In the genomic region with DNA sequence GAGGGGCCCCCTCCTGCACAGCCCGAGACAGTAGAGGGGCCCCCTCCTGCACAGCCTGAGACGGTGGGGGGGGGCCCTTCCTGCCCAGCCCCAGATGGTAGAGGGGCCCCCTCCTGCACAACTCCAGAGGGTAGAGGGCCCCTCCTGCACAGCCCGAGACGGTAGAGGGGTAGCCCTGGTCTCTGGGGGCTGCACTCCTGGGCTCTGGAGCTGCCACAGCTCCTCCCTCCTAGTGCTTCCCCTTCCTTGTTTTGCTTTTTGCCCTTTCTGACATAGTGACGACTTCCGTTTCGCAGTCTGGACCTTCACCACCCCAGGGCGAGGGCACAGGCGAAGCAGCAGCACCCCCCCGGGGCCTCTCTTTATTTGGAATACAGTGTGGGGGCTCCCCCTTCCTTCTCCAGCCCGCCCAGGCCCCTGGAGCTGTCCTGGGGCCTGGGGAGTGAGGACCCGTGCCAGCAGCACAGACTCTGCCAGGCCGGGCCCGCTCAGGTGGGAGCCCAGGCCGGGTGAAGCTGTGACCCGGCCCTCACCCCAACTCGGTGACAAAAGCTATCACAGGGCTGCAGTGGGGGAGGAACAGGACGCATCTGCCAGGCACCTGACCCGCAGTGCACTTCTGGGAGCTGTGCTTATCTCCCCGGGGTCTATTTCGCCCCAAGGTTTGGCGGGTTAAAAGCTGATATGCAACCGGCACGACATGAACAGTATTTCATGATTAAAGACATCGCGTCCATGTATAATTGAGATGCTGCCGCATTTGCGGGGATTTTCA, we compare ENCODE assay signal across 1 cellular context.
TF ChIP-seq lines count a peak whose summit lies in the region.

No MANE protein-coding gene starts in this region.

TF ChIP-seq in K562, 482 proteins besides CTCF, POLR2A, EP300 and RAD21 (continued from another document and continues in another):
- TF ChIP-seq, protein P1, sequence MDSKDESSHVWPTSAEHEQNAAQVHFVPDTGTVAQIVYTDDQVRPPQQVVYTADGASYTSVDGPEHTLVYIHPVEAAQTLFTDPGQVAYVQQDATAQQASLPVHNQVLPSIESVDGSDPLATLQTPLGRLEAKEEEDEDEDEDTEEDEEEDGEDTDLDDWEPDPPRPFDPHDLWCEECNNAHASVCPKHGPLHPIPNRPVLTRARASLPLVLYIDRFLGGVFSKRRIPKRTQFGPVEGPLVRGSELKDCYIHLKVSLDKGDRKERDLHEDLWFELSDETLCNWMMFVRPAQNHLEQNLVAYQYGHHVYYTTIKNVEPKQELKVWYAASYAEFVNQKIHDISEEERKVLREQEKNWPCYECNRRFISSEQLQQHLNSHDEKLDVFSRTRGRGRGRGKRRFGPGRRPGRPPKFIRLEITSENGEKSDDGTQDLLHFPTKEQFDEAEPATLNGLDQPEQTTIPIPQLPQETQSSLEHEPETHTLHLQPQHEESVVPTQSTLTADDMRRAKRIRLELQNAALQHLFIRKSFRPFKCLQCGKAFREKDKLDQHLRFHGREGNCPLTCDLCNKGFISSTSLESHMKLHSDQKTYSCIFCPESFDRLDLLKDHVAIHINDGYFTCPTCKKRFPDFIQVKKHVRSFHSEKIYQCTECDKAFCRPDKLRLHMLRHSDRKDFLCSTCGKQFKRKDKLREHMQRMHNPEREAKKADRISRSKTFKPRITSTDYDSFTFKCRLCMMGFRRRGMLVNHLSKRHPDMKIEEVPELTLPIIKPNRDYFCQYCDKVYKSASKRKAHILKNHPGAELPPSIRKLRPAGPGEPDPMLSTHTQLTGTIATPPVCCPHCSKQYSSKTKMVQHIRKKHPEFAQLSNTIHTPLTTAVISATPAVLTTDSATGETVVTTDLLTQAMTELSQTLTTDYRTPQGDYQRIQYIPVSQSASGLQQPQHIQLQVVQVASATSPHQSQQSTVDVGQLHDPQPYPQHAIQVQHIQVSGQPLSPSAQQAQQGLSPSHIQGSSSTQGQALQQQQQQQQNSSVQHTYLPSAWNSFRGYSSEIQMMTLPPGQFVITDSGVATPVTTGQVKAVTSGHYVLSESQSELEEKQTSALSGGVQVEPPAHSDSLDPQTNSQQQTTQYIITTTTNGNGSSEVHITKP (IDR thresholded peaks at IDR 0.05; ENCODE audit: partially characterized antibody) = no peak
- TF ChIP-seq, protein P2, sequence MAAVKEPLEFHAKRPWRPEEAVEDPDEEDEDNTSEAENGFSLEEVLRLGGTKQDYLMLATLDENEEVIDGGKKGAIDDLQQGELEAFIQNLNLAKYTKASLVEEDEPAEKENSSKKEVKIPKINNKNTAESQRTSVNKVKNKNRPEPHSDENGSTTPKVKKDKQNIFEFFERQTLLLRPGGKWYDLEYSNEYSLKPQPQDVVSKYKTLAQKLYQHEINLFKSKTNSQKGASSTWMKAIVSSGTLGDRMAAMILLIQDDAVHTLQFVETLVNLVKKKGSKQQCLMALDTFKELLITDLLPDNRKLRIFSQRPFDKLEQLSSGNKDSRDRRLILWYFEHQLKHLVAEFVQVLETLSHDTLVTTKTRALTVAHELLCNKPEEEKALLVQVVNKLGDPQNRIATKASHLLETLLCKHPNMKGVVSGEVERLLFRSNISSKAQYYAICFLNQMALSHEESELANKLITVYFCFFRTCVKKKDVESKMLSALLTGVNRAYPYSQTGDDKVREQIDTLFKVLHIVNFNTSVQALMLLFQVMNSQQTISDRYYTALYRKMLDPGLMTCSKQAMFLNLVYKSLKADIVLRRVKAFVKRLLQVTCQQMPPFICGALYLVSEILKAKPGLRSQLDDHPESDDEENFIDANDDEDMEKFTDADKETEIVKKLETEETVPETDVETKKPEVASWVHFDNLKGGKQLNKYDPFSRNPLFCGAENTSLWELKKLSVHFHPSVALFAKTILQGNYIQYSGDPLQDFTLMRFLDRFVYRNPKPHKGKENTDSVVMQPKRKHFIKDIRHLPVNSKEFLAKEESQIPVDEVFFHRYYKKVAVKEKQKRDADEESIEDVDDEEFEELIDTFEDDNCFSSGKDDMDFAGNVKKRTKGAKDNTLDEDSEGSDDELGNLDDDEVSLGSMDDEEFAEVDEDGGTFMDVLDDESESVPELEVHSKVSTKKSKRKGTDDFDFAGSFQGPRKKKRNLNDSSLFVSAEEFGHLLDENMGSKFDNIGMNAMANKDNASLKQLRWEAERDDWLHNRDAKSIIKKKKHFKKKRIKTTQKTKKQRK (IDR thresholded peaks at IDR 0.05; ENCODE audit: borderline replicate concordance, low read depth, low read length) = no peak
- no peak for TF ChIP-seq SREBF1 (IDR thresholded peaks at IDR 0.05; ENCODE audit: borderline replicate concordance, low read depth, low read length)
- TF ChIP-seq, protein P3, sequence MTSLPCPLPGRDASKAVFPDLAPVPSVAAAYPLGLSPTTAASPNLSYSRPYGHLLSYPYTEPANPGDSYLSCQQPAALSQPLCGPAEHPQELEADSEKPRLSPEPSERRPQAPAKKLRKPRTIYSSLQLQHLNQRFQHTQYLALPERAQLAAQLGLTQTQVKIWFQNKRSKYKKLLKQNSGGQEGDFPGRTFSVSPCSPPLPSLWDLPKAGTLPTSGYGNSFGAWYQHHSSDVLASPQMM (CRISPR knock-in tag; IDR thresholded peaks at IDR 0.05) = no peak
- peak; percentile 38; the same call in 1 of the 2 replicates for TF ChIP-seq ELF1 (tag; IDR thresholded peaks at IDR 0.05)
- no peak for TF ChIP-seq ZBTB7A (IDR thresholded peaks at IDR 0.05; ENCODE audit: borderline replicate concordance, control insufficient read depth, low read depth, low read length)
- peak; percentile 84 for TF ChIP-seq NFIC (IDR thresholded peaks at IDR 0.05)
- no peak for TF ChIP-seq HDAC6 (IDR thresholded peaks at IDR 0.05; ENCODE audit: low read depth, low read length)
- TF ChIP-seq, protein P4, sequence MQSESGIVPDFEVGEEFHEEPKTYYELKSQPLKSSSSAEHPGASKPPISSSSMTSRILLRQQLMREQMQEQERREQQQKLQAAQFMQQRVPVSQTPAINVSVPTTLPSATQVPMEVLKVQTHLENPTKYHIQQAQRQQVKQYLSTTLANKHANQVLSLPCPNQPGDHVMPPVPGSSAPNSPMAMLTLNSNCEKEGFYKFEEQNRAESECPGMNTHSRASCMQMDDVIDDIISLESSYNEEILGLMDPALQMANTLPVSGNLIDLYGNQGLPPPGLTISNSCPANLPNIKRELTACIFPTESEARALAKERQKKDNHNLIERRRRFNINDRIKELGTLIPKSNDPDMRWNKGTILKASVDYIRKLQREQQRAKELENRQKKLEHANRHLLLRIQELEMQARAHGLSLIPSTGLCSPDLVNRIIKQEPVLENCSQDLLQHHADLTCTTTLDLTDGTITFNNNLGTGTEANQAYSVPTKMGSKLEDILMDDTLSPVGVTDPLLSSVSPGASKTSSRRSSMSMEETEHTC (IDR thresholded peaks at IDR 0.05) = peak; percentile 96
- 0 out of 2 replicates have a peak, but pooled peaks have one; percentile 24 for TF ChIP-seq SMARCC2 (IDR thresholded peaks at IDR 0.05; ENCODE audit: low read depth)
- no peak for TF ChIP-seq ESRRB (CRISPR knock-in tag; IDR thresholded peaks at IDR 0.05; ENCODE audit: borderline replicate concordance)
- TF ChIP-seq, protein P5, sequence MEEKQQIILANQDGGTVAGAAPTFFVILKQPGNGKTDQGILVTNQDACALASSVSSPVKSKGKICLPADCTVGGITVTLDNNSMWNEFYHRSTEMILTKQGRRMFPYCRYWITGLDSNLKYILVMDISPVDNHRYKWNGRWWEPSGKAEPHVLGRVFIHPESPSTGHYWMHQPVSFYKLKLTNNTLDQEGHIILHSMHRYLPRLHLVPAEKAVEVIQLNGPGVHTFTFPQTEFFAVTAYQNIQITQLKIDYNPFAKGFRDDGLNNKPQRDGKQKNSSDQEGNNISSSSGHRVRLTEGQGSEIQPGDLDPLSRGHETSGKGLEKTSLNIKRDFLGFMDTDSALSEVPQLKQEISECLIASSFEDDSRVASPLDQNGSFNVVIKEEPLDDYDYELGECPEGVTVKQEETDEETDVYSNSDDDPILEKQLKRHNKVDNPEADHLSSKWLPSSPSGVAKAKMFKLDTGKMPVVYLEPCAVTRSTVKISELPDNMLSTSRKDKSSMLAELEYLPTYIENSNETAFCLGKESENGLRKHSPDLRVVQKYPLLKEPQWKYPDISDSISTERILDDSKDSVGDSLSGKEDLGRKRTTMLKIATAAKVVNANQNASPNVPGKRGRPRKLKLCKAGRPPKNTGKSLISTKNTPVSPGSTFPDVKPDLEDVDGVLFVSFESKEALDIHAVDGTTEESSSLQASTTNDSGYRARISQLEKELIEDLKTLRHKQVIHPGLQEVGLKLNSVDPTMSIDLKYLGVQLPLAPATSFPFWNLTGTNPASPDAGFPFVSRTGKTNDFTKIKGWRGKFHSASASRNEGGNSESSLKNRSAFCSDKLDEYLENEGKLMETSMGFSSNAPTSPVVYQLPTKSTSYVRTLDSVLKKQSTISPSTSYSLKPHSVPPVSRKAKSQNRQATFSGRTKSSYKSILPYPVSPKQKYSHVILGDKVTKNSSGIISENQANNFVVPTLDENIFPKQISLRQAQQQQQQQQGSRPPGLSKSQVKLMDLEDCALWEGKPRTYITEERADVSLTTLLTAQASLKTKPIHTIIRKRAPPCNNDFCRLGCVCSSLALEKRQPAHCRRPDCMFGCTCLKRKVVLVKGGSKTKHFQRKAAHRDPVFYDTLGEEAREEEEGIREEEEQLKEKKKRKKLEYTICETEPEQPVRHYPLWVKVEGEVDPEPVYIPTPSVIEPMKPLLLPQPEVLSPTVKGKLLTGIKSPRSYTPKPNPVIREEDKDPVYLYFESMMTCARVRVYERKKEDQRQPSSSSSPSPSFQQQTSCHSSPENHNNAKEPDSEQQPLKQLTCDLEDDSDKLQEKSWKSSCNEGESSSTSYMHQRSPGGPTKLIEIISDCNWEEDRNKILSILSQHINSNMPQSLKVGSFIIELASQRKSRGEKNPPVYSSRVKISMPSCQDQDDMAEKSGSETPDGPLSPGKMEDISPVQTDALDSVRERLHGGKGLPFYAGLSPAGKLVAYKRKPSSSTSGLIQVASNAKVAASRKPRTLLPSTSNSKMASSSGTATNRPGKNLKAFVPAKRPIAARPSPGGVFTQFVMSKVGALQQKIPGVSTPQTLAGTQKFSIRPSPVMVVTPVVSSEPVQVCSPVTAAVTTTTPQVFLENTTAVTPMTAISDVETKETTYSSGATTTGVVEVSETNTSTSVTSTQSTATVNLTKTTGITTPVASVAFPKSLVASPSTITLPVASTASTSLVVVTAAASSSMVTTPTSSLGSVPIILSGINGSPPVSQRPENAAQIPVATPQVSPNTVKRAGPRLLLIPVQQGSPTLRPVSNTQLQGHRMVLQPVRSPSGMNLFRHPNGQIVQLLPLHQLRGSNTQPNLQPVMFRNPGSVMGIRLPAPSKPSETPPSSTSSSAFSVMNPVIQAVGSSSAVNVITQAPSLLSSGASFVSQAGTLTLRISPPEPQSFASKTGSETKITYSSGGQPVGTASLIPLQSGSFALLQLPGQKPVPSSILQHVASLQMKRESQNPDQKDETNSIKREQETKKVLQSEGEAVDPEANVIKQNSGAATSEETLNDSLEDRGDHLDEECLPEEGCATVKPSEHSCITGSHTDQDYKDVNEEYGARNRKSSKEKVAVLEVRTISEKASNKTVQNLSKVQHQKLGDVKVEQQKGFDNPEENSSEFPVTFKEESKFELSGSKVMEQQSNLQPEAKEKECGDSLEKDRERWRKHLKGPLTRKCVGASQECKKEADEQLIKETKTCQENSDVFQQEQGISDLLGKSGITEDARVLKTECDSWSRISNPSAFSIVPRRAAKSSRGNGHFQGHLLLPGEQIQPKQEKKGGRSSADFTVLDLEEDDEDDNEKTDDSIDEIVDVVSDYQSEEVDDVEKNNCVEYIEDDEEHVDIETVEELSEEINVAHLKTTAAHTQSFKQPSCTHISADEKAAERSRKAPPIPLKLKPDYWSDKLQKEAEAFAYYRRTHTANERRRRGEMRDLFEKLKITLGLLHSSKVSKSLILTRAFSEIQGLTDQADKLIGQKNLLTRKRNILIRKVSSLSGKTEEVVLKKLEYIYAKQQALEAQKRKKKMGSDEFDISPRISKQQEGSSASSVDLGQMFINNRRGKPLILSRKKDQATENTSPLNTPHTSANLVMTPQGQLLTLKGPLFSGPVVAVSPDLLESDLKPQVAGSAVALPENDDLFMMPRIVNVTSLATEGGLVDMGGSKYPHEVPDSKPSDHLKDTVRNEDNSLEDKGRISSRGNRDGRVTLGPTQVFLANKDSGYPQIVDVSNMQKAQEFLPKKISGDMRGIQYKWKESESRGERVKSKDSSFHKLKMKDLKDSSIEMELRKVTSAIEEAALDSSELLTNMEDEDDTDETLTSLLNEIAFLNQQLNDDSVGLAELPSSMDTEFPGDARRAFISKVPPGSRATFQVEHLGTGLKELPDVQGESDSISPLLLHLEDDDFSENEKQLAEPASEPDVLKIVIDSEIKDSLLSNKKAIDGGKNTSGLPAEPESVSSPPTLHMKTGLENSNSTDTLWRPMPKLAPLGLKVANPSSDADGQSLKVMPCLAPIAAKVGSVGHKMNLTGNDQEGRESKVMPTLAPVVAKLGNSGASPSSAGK (IDR thresholded peaks at IDR 0.05) = peak; percentile 50
- TF ChIP-seq DMBX1 (CRISPR knock-in tag; IDR thresholded peaks at IDR 0.05; ENCODE audit: borderline replicate concordance) = peak; percentile 84; the same call in 1 of the 2 replicates
- no peak for TF ChIP-seq PHTF2 (CRISPR knock-in tag; IDR thresholded peaks at IDR 0.05)
- TF ChIP-seq ELF4 (CRISPR knock-in tag; IDR thresholded peaks at IDR 0.05) = no peak
- no peak for TF ChIP-seq SIRT6 (IDR thresholded peaks at IDR 0.05; ENCODE audit: low read depth, low read length)
- TF ChIP-seq YY1 (IDR thresholded peaks at IDR 0.05; ENCODE audit: borderline replicate concordance in 1 of 3, control insufficient read depth in 1 of 3, extremely low read depth in 1 of 3, insufficient read depth in 3 of 3, insufficient read length in 1 of 3, insufficient replicate concordance in 2 of 3, low read depth in 1 of 3, low read length in 2 of 3) = peak in 2 of 3 experiments; percentile 28 to 47
- TF ChIP-seq ESRRA (IDR thresholded peaks at IDR 0.05; ENCODE audit: borderline replicate concordance, low read depth) = peak; percentile 33; the same call in 1 of the 2 replicates
- no peak for TF ChIP-seq POU5F1 (IDR thresholded peaks at IDR 0.05; ENCODE audit: borderline replicate concordance, low read depth, low read length, partially characterized antibody)
- TF ChIP-seq ATF1 (CRISPR knock-in tag; IDR thresholded peaks at IDR 0.05) = no peak
- peak; percentile 76 for TF ChIP-seq ATF1 (tag; IDR thresholded peaks at IDR 0.05)
- no peak for TF ChIP-seq ZNF696 (CRISPR knock-in tag; conservative IDR thresholded peaks at IDR 0.05)
- TF ChIP-seq, protein P6, sequence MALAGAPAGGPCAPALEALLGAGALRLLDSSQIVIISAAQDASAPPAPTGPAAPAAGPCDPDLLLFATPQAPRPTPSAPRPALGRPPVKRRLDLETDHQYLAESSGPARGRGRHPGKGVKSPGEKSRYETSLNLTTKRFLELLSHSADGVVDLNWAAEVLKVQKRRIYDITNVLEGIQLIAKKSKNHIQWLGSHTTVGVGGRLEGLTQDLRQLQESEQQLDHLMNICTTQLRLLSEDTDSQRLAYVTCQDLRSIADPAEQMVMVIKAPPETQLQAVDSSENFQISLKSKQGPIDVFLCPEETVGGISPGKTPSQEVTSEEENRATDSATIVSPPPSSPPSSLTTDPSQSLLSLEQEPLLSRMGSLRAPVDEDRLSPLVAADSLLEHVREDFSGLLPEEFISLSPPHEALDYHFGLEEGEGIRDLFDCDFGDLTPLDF (CRISPR knock-in tag; IDR thresholded peaks at IDR 0.05) = no peak
- peak; percentile 69 for TF ChIP-seq TBP (optimal IDR thresholded peaks at IDR 0.05; ENCODE audit: low read depth, low read length)
- no peak for TF ChIP-seq WHSC1 (IDR thresholded peaks at IDR 0.05; ENCODE audit: low read length)
- TF ChIP-seq RFX5 (IDR thresholded peaks at IDR 0.05; ENCODE audit: low read depth, low read length) = no peak
- TF ChIP-seq CEBPB (tag; IDR thresholded peaks at IDR 0.05) = no peak
- no peak for TF ChIP-seq BACH1 (tag; IDR thresholded peaks at IDR 0.05)
- no peak for TF ChIP-seq MBD2 (IDR thresholded peaks at IDR 0.05; ENCODE audit: borderline replicate concordance, low read depth)
- TF ChIP-seq RB1 (IDR thresholded peaks at IDR 0.05; ENCODE audit: low read depth) = peak; percentile 55
- no peak for TF ChIP-seq ZNF12 (CRISPR knock-in tag; IDR thresholded peaks at IDR 0.05)
- no peak for TF ChIP-seq ZZZ3 (IDR thresholded peaks at IDR 0.05)
